Comparison of ENCODE assay signal across 10 cellular contexts in the genomic region with DNA sequence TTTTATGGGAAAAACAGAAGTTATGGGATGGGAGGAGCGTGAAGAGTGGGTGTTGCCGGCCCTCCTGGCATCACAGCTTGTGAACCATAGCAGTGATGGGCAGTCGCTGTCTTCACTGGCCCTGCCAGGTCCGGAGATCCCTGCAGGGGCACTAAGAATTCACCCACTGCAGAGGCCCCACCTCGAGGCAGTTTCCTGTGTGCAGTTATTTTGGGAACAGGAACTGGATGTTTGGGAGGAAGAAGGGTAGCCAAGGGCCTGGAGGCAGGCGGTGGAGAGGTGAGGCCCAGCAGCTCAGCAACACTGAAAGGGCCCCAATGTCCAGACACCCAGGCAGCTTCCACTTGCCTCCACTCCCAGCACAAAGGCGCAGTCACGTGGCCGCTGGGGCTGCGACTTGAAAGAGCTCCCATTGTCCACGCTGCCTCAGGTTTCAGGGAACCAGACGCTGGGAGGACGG.
DNase-seq lines count a peak whose midpoint lies in the region; ATAC-seq, FAIRE-seq and TF ChIP-seq lines count a peak whose summit lies in the region.
"Had no signal": no experiment of that assay in that cellular context is flagged by ENCODE, and none has a peak within 500 bp of the region (broad histone marks: within the 10 kb centered on the region; RNA-seq: fewer than 3 reads in every experiment).

No MANE protein-coding gene starts in this region.

- ATAC-seq in HG03135 (IDR thresholded peaks at IDR 0.05; ENCODE audit: unreplicated experiment), result no peak
- ATAC-seq: GM12878 had no signal

- no peak for TF ChIP-seq POLR2A in H54 (IDR thresholded peaks at IDR 0.05; ENCODE audit: low read depth, low read length)

- no peak for FAIRE-seq in H54 (lab: Jason Lieb, UNC)
- FAIRE-seq: GM12878 had no signal

- peak; percentile 76 for DNase-seq in NCI-H1092 treated with DMSO at 0.1 percent for 48 hours (lab: John Stamatoyannopoulos, UW)
- DNase-seq in cerebellum (ENCODE audit: low spot score), result peak; percentile 66
- peak; percentile 90 for DNase-seq in left kidney (ENCODE audit: low read depth, low spot score)
- DNase-seq in smooth muscle cell of the brain vasculature (ENCODE audit: low read depth, low spot score), result peak; percentile 51
- no peak for DNase-seq in H54 (ENCODE audit: insufficient read length, low spot score)
- no peak for DNase-seq in activated CD4-positive, CD25-positive, alpha-beta regulatory T cell (lab: John Stamatoyannopoulos, UW)
- no peak for DNase-seq in NCI-H2227 treated with DMSO at 0.1 percent for 48 hours (lab: John Stamatoyannopoulos, UW)
- DNase-seq: activated CD4-positive, alpha-beta T cell treated with anti-CD3 and anti-CD28 coated beads, Interleukin-2, amount 50 U/mL, for 1 hour had no signal

Comparison
In these comparisons a context has a peak if more than half of its experiments do, and no peak if none do; other contexts are left out.
1. DNase-seq: peak in NCI-H1092 treated with DMSO at 0.1 percent for 48 hours (single experiment), cerebellum (single experiment), left kidney (single experiment) and smooth muscle cell of the brain vasculature (single experiment); none in H54 (single experiment), activated CD4-positive, CD25-positive, alpha-beta regulatory T cell (0 of 4) and NCI-H2227 treated with DMSO at 0.1 percent for 48 hours (single experiment).